In the genomic region with DNA sequence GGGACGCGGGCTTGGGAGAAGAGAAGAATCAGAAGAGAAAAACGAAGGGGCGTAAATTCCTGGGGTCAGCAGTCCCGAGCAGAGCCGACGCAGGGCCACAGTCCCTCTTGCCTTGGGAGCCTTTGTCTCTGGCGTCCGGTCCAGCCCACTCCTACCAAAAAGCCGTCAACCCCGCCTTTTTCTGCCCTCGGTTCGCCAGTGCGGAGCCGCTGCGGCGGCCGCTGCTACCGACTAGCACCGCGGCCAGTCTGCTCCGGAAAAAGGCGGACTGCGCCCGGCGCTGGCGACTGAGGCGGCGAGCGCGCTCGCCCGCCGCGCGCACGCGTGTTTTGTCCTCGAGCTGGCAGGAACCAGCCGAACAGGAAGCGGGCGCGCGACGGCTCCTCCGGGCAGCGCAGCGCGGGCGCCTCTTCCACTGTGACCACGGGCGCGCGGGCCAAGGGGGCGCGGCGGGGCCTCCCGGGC, we compare ENCODE assay signal across 1 cellular context.
TF ChIP-seq lines count a peak whose summit lies in the region.

No MANE protein-coding gene starts in this region.

TF ChIP-seq in IMR-90, 13 proteins besides CTCF, POLR2A, EP300 and RAD21 (continued from another document):
- TF ChIP-seq, protein P1, sequence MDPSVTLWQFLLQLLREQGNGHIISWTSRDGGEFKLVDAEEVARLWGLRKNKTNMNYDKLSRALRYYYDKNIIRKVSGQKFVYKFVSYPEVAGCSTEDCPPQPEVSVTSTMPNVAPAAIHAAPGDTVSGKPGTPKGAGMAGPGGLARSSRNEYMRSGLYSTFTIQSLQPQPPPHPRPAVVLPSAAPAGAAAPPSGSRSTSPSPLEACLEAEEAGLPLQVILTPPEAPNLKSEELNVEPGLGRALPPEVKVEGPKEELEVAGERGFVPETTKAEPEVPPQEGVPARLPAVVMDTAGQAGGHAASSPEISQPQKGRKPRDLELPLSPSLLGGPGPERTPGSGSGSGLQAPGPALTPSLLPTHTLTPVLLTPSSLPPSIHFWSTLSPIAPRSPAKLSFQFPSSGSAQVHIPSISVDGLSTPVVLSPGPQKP (IDR thresholded peaks at IDR 0.05; ENCODE audit: borderline replicate concordance, low read depth, low read length): no peak
- TF ChIP-seq MXI1 (IDR thresholded peaks at IDR 0.05; ENCODE audit: borderline replicate concordance, low read depth, low read length): no peak
- TF ChIP-seq CEBPB (IDR thresholded peaks at IDR 0.05; ENCODE audit: low read depth, low read length): no peak
- TF ChIP-seq, protein P2, sequence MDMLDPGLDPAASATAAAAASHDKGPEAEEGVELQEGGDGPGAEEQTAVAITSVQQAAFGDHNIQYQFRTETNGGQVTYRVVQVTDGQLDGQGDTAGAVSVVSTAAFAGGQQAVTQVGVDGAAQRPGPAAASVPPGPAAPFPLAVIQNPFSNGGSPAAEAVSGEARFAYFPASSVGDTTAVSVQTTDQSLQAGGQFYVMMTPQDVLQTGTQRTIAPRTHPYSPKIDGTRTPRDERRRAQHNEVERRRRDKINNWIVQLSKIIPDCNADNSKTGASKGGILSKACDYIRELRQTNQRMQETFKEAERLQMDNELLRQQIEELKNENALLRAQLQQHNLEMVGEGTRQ (IDR thresholded peaks at IDR 0.05; ENCODE audit: low read depth, low read length): no peak
- TF ChIP-seq BHLHE40 (IDR thresholded peaks at IDR 0.05; ENCODE audit: low read depth, low read length): no peak
- no peak for TF ChIP-seq FOS (IDR thresholded peaks at IDR 0.05; ENCODE audit: low read depth, low read length)
- no peak for TF ChIP-seq CHD1 (IDR thresholded peaks at IDR 0.05; ENCODE audit: low read depth, low read length)
- no peak for TF ChIP-seq SMC3 (IDR thresholded peaks at IDR 0.05; ENCODE audit: low read depth, low read length)
- no peak for TF ChIP-seq RFX5 (IDR thresholded peaks at IDR 0.05; ENCODE audit: low read depth, low read length)
- no peak for TF ChIP-seq NFE2L2 (IDR thresholded peaks at IDR 0.05; ENCODE audit: low read depth, low read length)
